1 cellular context compared by ENCODE assay signal in genomic region chr19:30323904-30324303, GRCh38.
TF ChIP-seq lines count a peak whose summit lies in the region.

No MANE protein-coding gene starts in this region.

TF ChIP-seq in neural cell, 6 proteins besides CTCF, POLR2A, EP300 and RAD21 (continued from another document):
- TF ChIP-seq, protein P1, sequence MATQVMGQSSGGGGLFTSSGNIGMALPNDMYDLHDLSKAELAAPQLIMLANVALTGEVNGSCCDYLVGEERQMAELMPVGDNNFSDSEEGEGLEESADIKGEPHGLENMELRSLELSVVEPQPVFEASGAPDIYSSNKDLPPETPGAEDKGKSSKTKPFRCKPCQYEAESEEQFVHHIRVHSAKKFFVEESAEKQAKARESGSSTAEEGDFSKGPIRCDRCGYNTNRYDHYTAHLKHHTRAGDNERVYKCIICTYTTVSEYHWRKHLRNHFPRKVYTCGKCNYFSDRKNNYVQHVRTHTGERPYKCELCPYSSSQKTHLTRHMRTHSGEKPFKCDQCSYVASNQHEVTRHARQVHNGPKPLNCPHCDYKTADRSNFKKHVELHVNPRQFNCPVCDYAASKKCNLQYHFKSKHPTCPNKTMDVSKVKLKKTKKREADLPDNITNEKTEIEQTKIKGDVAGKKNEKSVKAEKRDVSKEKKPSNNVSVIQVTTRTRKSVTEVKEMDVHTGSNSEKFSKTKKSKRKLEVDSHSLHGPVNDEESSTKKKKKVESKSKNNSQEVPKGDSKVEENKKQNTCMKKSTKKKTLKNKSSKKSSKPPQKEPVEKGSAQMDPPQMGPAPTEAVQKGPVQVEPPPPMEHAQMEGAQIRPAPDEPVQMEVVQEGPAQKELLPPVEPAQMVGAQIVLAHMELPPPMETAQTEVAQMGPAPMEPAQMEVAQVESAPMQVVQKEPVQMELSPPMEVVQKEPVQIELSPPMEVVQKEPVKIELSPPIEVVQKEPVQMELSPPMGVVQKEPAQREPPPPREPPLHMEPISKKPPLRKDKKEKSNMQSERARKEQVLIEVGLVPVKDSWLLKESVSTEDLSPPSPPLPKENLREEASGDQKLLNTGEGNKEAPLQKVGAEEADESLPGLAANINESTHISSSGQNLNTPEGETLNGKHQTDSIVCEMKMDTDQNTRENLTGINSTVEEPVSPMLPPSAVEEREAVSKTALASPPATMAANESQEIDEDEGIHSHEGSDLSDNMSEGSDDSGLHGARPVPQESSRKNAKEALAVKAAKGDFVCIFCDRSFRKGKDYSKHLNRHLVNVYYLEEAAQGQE (IDR thresholded peaks at IDR 0.05; ENCODE audit: borderline replicate concordance): no peak
- TF ChIP-seq SMC3 (conservative IDR thresholded peaks at IDR 0.05; ENCODE audit: poor library complexity) (no peak), EZH2 (IDR thresholded peaks at IDR 0.05; ENCODE audit: borderline replicate concordance, insufficient read depth, low read length, poor library complexity, severe bottlenecking) (no peak), TAF1 (IDR thresholded peaks at IDR 0.05; ENCODE audit: low read depth) (no peak), POLR2AphosphoS5 (IDR thresholded peaks at IDR 0.05) (no peak)
